ENCODE assay signal across 9 cellular contexts in the genomic region with DNA sequence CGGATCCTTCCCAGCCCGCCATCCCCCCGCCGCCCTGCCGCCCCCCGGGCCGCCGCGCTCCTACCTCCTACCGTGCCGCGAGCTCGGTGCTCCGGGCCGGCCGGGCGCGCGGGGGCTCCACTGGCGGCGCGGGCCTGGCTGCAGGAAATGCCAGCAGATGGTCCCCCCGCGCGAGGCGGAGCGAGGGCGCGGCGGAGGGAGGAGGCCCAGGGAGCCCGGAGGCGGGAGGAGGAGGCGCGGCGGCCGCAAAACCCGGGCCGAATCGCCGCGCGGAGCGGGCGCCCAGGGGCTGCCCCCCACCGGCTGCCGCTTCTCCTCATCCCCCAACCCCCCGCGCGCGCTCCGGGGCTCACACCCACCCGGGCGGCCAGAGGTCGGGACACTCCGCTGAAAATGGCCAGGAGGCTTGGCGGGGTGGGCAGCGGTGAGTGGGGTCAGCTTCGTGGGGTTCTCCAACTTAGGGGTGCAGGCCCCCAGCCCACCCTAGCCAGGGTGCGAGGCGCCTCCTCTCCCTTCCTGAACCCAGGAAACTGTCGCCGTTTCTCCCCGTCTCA.
DNase-seq lines count a peak whose midpoint lies in the region; ATAC-seq, FAIRE-seq and TF ChIP-seq lines count a peak whose summit lies in the region.
"Had no signal": no experiment of that assay in that cellular context is flagged by ENCODE, and none has a peak within 500 bp of the region (broad histone marks: within the 10 kb centered on the region; RNA-seq: fewer than 3 reads in every experiment).

A gene with protein sequence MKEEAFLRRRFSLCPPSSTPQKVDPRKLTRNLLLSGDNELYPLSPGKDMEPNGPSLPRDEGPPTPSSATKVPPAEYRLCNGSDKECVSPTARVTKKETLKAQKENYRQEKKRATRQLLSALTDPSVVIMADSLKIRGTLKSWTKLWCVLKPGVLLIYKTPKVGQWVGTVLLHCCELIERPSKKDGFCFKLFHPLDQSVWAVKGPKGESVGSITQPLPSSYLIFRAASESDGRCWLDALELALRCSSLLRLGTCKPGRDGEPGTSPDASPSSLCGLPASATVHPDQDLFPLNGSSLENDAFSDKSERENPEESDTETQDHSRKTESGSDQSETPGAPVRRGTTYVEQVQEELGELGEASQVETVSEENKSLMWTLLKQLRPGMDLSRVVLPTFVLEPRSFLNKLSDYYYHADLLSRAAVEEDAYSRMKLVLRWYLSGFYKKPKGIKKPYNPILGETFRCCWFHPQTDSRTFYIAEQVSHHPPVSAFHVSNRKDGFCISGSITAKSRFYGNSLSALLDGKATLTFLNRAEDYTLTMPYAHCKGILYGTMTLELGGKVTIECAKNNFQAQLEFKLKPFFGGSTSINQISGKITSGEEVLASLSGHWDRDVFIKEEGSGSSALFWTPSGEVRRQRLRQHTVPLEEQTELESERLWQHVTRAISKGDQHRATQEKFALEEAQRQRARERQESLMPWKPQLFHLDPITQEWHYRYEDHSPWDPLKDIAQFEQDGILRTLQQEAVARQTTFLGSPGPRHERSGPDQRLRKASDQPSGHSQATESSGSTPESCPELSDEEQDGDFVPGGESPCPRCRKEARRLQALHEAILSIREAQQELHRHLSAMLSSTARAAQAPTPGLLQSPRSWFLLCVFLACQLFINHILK (minus strand): TSS at position 159 of the 554 bp plus-strand sequence. CDS start 36,162 bp downstream, outside the sequence.

- H3K4me1 ChIP-seq in HEK293 (ENCODE audit: control insufficient read depth, insufficient read depth, low read length): no peaks in the 10 kb centered on the region

- no peaks in the 10 kb centered on the region for H3K9me3 ChIP-seq in HEK293 (ENCODE audit: control insufficient read depth, insufficient read depth, low read depth, low read length)

- no peak for FAIRE-seq in RCC 7860 (lab: Jason Lieb, UNC)
- FAIRE-seq: endometrium had no signal

- POLR2A ChIA-PET in HEK293 (lab: Yijun Ruan, JAX): interaction anchor here (0.6 kb wide), 1 partner anchor 15 kb away, joined by 3 read pairs; no protein-coding TSS in a partner anchor

- H3K4me3 ChIP-seq in HEK293 (ENCODE audit: low read depth, low read length): peak within 1 kb of the TSS; percentile 71

- no peaks in the 10 kb centered on the region for H3K36me3 ChIP-seq in HEK293 (ENCODE audit: control insufficient read depth in 2 of 2, insufficient read depth in 1 of 2, low read length in 2 of 2)

- peaks cover 46% of the 10 kb centered on the region for H3K4me1 Mint-ChIP-seq in activated naive CD8-positive, alpha-beta T cell (ENCODE audit: low read depth)
- peaks cover 65% of the 10 kb centered on the region for H3K4me1 Mint-ChIP-seq in nephron progenitor cell

- no peak for TF ChIP-seq CTCF in HEK293 (tag by site-specific recombination; IDR thresholded peaks at IDR 0.05)
- TF ChIP-seq CTCF in nephron progenitor cell (IDR thresholded peaks at IDR 0.05): no peak

- no peak for ATAC-seq in GM21825 (IDR thresholded peaks at IDR 0.05; ENCODE audit: unreplicated experiment)

- H3K27ac ChIP-seq in HEK293 (ENCODE audit: extremely low read depth, low read depth, low read length) (no peak within 1 kb of the TSS; the same call in 1 of the 2 replicates), substantia nigra (ENCODE audit: low read depth, low read length, poor library complexity, severe bottlenecking) (peak within 1 kb of the TSS; percentile 91)

- no peaks in the 10 kb centered on the region for H3K27me3 Mint-ChIP-seq in activated naive CD8-positive, alpha-beta T cell
- peaks cover 11% of the 10 kb centered on the region for H3K27me3 Mint-ChIP-seq in nephron progenitor cell (ENCODE audit: low read depth, poor library complexity)

- DNase-seq in RCC 7860 (ENCODE audit: low spot score): peak; percentile 9
- DNase-seq in germinal center (ENCODE audit: low spot score): peak; percentile 34
- DNase-seq in nephron progenitor cell: peak; percentile 82
- peak in 36 of 49 donors; percentile 15 to 85 (median 61) for DNase-seq in substantia nigra (lab: John Stamatoyannopoulos, UW)
- no peak for DNase-seq in NCI-H510A (lab: John Stamatoyannopoulos, UW)

- peak within 1 kb of the TSS; percentile 78 for H3K27ac Mint-ChIP-seq in activated naive CD8-positive, alpha-beta T cell
- no peak within 1 kb of the TSS for H3K27ac Mint-ChIP-seq in nephron progenitor cell

- CTCF ChIA-PET in HEK293 (lab: Yijun Ruan, JAX): interaction anchor here (0.6 to 0.9 kb wide), 2 partner anchors 45 to 51 kb away, joined by 3 to 4 read pairs; no protein-coding TSS in a partner anchor

- H3K9me3 Mint-ChIP-seq in activated naive CD8-positive, alpha-beta T cell (ENCODE audit: low read depth): no peaks in the 10 kb centered on the region
- no peaks in the 10 kb centered on the region for H3K9me3 Mint-ChIP-seq in nephron progenitor cell

- H3K36me3 Mint-ChIP-seq in activated naive CD8-positive, alpha-beta T cell: no peaks in the 10 kb centered on the region
- no peaks in the 10 kb centered on the region for H3K36me3 Mint-ChIP-seq in nephron progenitor cell (ENCODE audit: low read depth)

- peak within 1 kb of the TSS; percentile 85 for H3K4me3 Mint-ChIP-seq in activated naive CD8-positive, alpha-beta T cell
- peak within 1 kb of the TSS; percentile 84 for H3K4me3 Mint-ChIP-seq in nephron progenitor cell

TF ChIP-seq in HEK293, 187 proteins besides CTCF, POLR2A, EP300 and RAD21 (continues in another document):
- no peak for TF ChIP-seq ZNF184 (tag by site-specific recombination; IDR thresholded peaks at IDR 0.05)
- TF ChIP-seq, protein P1, sequence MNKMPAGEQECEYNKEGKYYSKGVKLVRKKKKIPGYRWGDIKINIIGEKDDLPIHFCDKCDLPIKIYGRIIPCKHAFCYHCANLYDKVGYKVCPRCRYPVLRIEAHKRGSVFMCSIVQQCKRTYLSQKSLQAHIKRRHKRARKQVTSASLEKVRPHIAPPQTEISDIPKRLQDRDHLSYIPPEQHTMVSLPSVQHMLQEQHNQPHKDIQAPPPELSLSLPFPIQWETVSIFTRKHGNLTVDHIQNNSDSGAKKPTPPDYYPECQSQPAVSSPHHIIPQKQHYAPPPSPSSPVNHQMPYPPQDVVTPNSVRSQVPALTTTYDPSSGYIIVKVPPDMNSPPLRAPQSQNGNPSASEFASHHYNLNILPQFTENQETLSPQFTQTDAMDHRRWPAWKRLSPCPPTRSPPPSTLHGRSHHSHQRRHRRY (tag by site-specific recombination; IDR thresholded peaks at IDR 0.05): no peak
- no peak for TF ChIP-seq ZNF157 (tag by site-specific recombination; IDR thresholded peaks at IDR 0.05)
- TF ChIP-seq ZNF600 (tag by site-specific recombination; IDR thresholded peaks at IDR 0.05): no peak
- TF ChIP-seq ZNF404 (tag by site-specific recombination; IDR thresholded peaks at IDR 0.05): no peak
- TF ChIP-seq, protein P2, sequence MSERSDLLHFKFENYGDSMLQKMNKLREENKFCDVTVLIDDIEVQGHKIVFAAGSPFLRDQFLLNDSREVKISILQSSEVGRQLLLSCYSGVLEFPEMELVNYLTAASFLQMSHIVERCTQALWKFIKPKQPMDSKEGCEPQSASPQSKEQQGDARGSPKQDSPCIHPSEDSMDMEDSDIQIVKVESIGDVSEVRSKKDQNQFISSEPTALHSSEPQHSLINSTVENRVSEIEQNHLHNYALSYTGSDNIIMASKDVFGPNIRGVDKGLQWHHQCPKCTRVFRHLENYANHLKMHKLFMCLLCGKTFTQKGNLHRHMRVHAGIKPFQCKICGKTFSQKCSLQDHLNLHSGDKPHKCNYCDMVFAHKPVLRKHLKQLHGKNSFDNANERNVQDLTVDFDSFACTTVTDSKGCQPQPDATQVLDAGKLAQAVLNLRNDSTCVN (tag by site-specific recombination; optimal IDR thresholded peaks at IDR 0.05): peak; percentile 21
- TF ChIP-seq, protein P3, sequence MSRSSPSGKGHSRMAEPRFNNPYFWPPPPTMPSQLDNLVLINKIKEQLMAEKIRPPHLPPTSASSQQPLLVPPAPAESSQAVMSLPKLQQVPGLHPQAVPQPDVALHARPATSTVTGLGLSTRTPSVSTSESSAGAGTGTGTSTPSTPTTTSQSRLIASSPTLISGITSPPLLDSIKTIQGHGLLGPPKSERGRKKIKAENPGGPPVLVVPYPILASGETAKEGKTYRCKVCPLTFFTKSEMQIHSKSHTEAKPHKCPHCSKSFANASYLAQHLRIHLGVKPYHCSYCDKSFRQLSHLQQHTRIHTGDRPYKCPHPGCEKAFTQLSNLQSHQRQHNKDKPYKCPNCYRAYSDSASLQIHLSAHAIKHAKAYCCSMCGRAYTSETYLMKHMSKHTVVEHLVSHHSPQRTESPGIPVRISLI (tag by site-specific recombination; IDR thresholded peaks at IDR 0.05): no peak
- no peak for TF ChIP-seq KLF1 (tag by site-specific recombination; IDR thresholded peaks at IDR 0.05)
- no peak for TF ChIP-seq ZBTB17 (tag by site-specific recombination; IDR thresholded peaks at IDR 0.05)
- TF ChIP-seq ZNF658 (tag by site-specific recombination; IDR thresholded peaks at IDR 0.05): no peak
- no peak for TF ChIP-seq ZNF274 (IDR thresholded peaks at IDR 0.05; ENCODE audit: low read length)
- no peak for TF ChIP-seq ZNF274 (tag by site-specific recombination; IDR thresholded peaks at IDR 0.05; ENCODE audit: borderline replicate concordance)
- TF ChIP-seq ZXDB (tag by site-specific recombination; IDR thresholded peaks at IDR 0.05): no peak
- TF ChIP-seq ZNF660 (tag by site-specific recombination; IDR thresholded peaks at IDR 0.05): no peak
- TF ChIP-seq KLF8 (tag by site-specific recombination; IDR thresholded peaks at IDR 0.05): no peak
- TF ChIP-seq, protein P4, sequence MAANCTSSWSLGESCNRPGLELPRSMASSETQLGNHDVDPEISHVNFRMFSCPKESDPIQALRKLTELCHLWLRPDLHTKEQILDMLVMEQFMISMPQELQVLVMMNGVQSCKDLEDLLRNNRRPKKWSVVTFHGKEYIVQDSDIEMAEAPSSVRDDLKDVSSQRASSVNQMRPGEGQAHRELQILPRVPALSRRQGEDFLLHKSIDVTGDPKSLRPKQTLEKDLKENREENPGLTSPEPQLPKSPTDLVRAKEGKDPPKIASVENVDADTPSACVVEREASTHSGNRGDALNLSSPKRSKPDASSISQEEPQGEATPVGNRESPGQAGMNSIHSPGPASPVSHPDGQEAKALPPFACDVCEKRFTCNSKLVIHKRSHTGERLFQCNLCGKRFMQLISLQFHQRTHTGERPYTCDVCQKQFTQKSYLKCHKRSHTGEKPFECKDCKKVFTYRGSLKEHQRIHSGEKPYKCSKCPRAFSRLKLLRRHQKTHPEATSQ (tag by site-specific recombination; IDR thresholded peaks at IDR 0.05): no peak
- no peak for TF ChIP-seq ZNF175 (tag by site-specific recombination; IDR thresholded peaks at IDR 0.05)
- no peak for TF ChIP-seq ZNF112 (tag by site-specific recombination; IDR thresholded peaks at IDR 0.05)
- no peak for TF ChIP-seq ZNF629 (tag by site-specific recombination; IDR thresholded peaks at IDR 0.05)
- TF ChIP-seq ZNF792 (tag by site-specific recombination; IDR thresholded peaks at IDR 0.05): no peak
- TF ChIP-seq ZNF391 (tag by site-specific recombination; IDR thresholded peaks at IDR 0.05; ENCODE audit: borderline replicate concordance, low read depth): no peak
